24 cellular contexts compared by ENCODE assay signal in the genomic region with DNA sequence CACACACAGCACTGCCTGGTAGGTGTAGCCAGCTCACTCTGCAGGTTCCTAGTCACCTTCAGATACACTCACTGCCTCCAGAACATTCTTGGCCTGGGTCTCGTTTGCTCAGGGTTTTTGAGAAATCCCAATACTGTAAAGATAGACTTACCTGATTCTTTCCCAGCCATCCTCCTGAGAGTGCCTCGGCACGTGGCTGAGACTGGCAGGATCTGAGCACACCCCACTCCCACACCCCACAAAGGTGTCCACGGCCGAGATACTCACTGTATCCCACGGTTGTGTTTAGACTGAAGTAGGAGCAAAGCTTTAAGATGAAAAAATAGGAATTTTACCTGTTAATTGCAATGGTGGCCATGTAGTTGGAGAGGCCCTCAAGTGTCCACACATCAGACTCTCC. TPM values are rescaled to one million over a fixed set of nuclear protein-coding genes. Genes with fewer than 3 reads are reported as not detected.
A peak's percentile ranks its signal among the peaks of the same experiment; 100 is the strongest.
DNase-seq lines count a peak whose midpoint lies in the region; ATAC-seq, FAIRE-seq and TF ChIP-seq lines count a peak whose summit lies in the region.
"Had no signal": no experiment of that assay in that cellular context is flagged by ENCODE, and none has a peak within 500 bp of the region (broad histone marks: within the 10 kb centered on the region; RNA-seq: fewer than 3 reads in every experiment).

No MANE protein-coding gene starts in this region.

- H3K27me3 Mint-ChIP-seq in T-helper 2 cell treated with Interferon-gamma antibody and Interleukin-4, amounts not matched to agents 5 μg/mL and 100 μg/mL, for 36 hours (ENCODE audit: low read depth), result no peaks in the 10 kb centered on the region
- no peaks in the 10 kb centered on the region for H3K27me3 Mint-ChIP-seq in CD4-positive, alpha-beta memory T cell
- no peaks in the 10 kb centered on the region for H3K27me3 Mint-ChIP-seq in stimulated activated naive B cell treated with anti-CD40 and anti-IgM and Interleukin-4, amounts not matched to agents 10 μg/mL and 1 μg/mL and 100 μg/mL, for 72 hours
- H3K27me3 Mint-ChIP-seq: CD8-positive, alpha-beta memory T cell had no signal

- H3K9me3 Mint-ChIP-seq in T-helper 2 cell treated with Interferon-gamma antibody and Interleukin-4, amounts not matched to agents 5 μg/mL and 100 μg/mL, for 36 hours, result no peaks in the 10 kb centered on the region
- H3K9me3 Mint-ChIP-seq in CD4-positive, alpha-beta memory T cell, result no peaks in the 10 kb centered on the region
- no peaks in the 10 kb centered on the region for H3K9me3 Mint-ChIP-seq in stimulated activated naive B cell treated with anti-CD40 and anti-IgM and Interleukin-4, amounts not matched to agents 10 μg/mL and 1 μg/mL and 100 μg/mL, for 72 hours
- H3K9me3 Mint-ChIP-seq: CD8-positive, alpha-beta memory T cell had no signal

- H3K27ac ChIP-seq in CD4-positive, alpha-beta memory T cell (ENCODE audit: low read depth, low read length), result no peak overlapping the region
- no peak overlapping the region for H3K27ac ChIP-seq in kidney (ENCODE audit: low read depth in 2 of 2, low read length in 2 of 2)
- no peak overlapping the region for H3K27ac ChIP-seq in upper lobe of left lung
- H3K27ac ChIP-seq: 22Rv1, A549, C4-2B, GM23248 had no signal

- H3K4me3 ChIP-seq in CD4-positive, alpha-beta memory T cell (ENCODE audit: low read length in 2 of 2), result no peak overlapping the region
- no peak overlapping the region for H3K4me3 ChIP-seq in kidney (ENCODE audit: low read length in 2 of 2)
- H3K4me3 ChIP-seq in upper lobe of left lung, result no peak overlapping the region
- H3K4me3 ChIP-seq: A549, GM12878, GM23248, HAP-1 had no signal

- POLR2A ChIA-PET in CD4-positive, alpha-beta memory T cell (lab: Charles Lee; ENCODE audit: partially characterized antibody), result interaction anchor here (0.8 kb wide), 1 partner anchor 19 kb away, joined by 3 read pairs; no protein-coding TSS in a partner anchor

- WGBS in upper lobe of left lung, 2 donors, result 93 to 95% methylated on average over 6 of the region's 6 CpGs

- no peak overlapping the region for H3K9ac ChIP-seq in kidney (ENCODE audit: low read length in 2 of 2)
- H3K9ac ChIP-seq: GM23248 had no signal

- no peaks in the 10 kb centered on the region for H3K27me3 ChIP-seq in CD4-positive, alpha-beta memory T cell (ENCODE audit: insufficient read depth, low read length)
- no peaks in the 10 kb centered on the region for H3K27me3 ChIP-seq in upper lobe of left lung

- no peak overlapping the region for H3K4me3 Mint-ChIP-seq in T-helper 2 cell treated with Interferon-gamma antibody and Interleukin-4, amounts not matched to agents 5 μg/mL and 100 μg/mL, for 36 hours
- H3K4me3 Mint-ChIP-seq in CD4-positive, alpha-beta memory T cell, result no peak overlapping the region
- H3K4me3 Mint-ChIP-seq in stimulated activated naive B cell treated with anti-CD40 and anti-IgM and Interleukin-4, amounts not matched to agents 10 μg/mL and 1 μg/mL and 100 μg/mL, for 72 hours, result no peak overlapping the region

- CTCF ChIA-PET in CD4-positive, alpha-beta memory T cell (lab: Charles Lee; ENCODE audit: partially characterized antibody), result no interaction called here

- TF ChIP-seq POLR2A in upper lobe of left lung (IDR thresholded peaks at IDR 0.05), result no peak

- TF ChIP-seq CTCF in kidney (IDR thresholded peaks at IDR 0.05; ENCODE audit: borderline replicate concordance, extremely low read depth, insufficient read depth), result no peak
- TF ChIP-seq CTCF in upper lobe of left lung (IDR thresholded peaks at IDR 0.05), result no peak

- H3K9me3 ChIP-seq in CD4-positive, alpha-beta memory T cell (ENCODE audit: control insufficient read depth in 1 of 2, low read length in 2 of 2), result no peaks in the 10 kb centered on the region
- no peaks in the 10 kb centered on the region for H3K9me3 ChIP-seq in kidney (ENCODE audit: control insufficient read depth in 1 of 2, low read length in 2 of 2)
- H3K9me3 ChIP-seq in upper lobe of left lung, result no peaks in the 10 kb centered on the region
- H3K9me3 ChIP-seq: A549, HAP-1 had no signal

- DNase-seq in T-helper 2 cell treated with Interferon-gamma antibody and Interleukin-4, amounts not matched to agents 5 μg/mL and 100 μg/mL, for 36 hours (ENCODE audit: low spot score), result no peak
- DNase-seq in T-helper 2 cell (no peak), kidney (peak; percentile 40), upper lobe of left lung (no peak)
- no peak for DNase-seq in CD4-positive, alpha-beta memory T cell
- DNase-seq in stimulated activated naive B cell treated with anti-CD40 and anti-IgM and Interleukin-4, amounts not matched to agents 10 μg/mL and 1 μg/mL and 100 μg/mL, for 72 hours, result no peak
- DNase-seq in central memory CD4-positive, alpha-beta T cell, result no peak
- DNase-seq: AML-193; CD8-positive, alpha-beta memory T cell; COR-L47; DMS 273 treated with DMSO at 0.1 percent for 48 hours; DND-41; EL; GM23248 had no signal

- intact Hi-C loops in CD4-positive, alpha-beta memory T cell (cut with micrococcal nuclease), result loop anchor here (10.0 kb wide), 2 partner anchors 316 to 396 kb away; a partner anchor contains a TSS
- intact Hi-C loops in kidney (cut with DNase I), result loop anchor here (10.0 kb wide), 1 partner anchor 176 kb away; a partner anchor contains a TSS

- H3K36me3 Mint-ChIP-seq in T-helper 2 cell treated with Interferon-gamma antibody and Interleukin-4, amounts not matched to agents 5 μg/mL and 100 μg/mL, for 36 hours (ENCODE audit: low read depth), result peaks cover 33% of the 10 kb centered on the region
- peaks cover 16 to 26% of the 10 kb centered on the region in 2 donors for H3K36me3 Mint-ChIP-seq in CD4-positive, alpha-beta memory T cell
- H3K36me3 Mint-ChIP-seq in stimulated activated naive B cell treated with anti-CD40 and anti-IgM and Interleukin-4, amounts not matched to agents 10 μg/mL and 1 μg/mL and 100 μg/mL, for 72 hours, result peaks cover 37 to 63% of the 10 kb centered on the region in 2 donors

- no peaks in the 10 kb centered on the region for H3K36me3 ChIP-seq in CD4-positive, alpha-beta memory T cell (ENCODE audit: insufficient read depth, low read length)
- H3K36me3 ChIP-seq in kidney (ENCODE audit: control insufficient read depth in 1 of 2, insufficient read depth in 2 of 2, low read length in 2 of 2) (peaks cover 8 to 16% of the 10 kb centered on the region in 2 donors), upper lobe of left lung (peaks cover 5 to 50% (median 24%) of the 10 kb centered on the region in 4 donors)

- no peak for TF ChIP-seq EP300 in upper lobe of left lung (IDR thresholded peaks at IDR 0.05)

- peaks cover 54% of the 10 kb centered on the region for H3K4me1 ChIP-seq in CD4-positive, alpha-beta memory T cell (ENCODE audit: insufficient read depth, low read length)
- H3K4me1 ChIP-seq in kidney (ENCODE audit: control insufficient read depth in 1 of 2, insufficient read depth in 1 of 2, low read depth in 1 of 2, low read length in 2 of 2) (peaks cover 0 to 7% of the 10 kb centered on the region in 2 donors), upper lobe of left lung (peaks cover 2 to 25% (median 12%) of the 10 kb centered on the region in 4 donors)
- H3K4me1 ChIP-seq: HAP-1 had no signal

- no peak for ATAC-seq in stimulated activated naive B cell treated with anti-CD40 and anti-IgM and Interleukin-4, amounts not matched to agents 10 μg/mL and 1 μg/mL and 100 μg/mL, for 72 hours (replicated peaks)
- ATAC-seq in upper lobe of left lung (ENCODE audit: low FRiP score in 2 of 2) (no peak), GM21528 (IDR thresholded peaks at IDR 0.05; ENCODE audit: low FRiP score, unreplicated experiment) (no peak)
- ATAC-seq: A549, GM12878 had no signal

- H3K27ac Mint-ChIP-seq in T-helper 2 cell treated with Interferon-gamma antibody and Interleukin-4, amounts not matched to agents 5 μg/mL and 100 μg/mL, for 36 hours, result peak overlapping the region; percentile 22
- H3K27ac Mint-ChIP-seq in CD4-positive, alpha-beta memory T cell, result peak overlapping the region in 6 of 7 donors; percentile 22 to 79 (median 48)
- peak overlapping the region; percentile 37 for H3K27ac Mint-ChIP-seq in stimulated activated naive B cell treated with anti-CD40 and anti-IgM and Interleukin-4, amounts not matched to agents 10 μg/mL and 1 μg/mL and 100 μg/mL, for 72 hours

- H3K4me1 Mint-ChIP-seq in T-helper 2 cell treated with Interferon-gamma antibody and Interleukin-4, amounts not matched to agents 5 μg/mL and 100 μg/mL, for 36 hours (ENCODE audit: low read depth), result peaks cover 49% of the 10 kb centered on the region
- H3K4me1 Mint-ChIP-seq in CD4-positive, alpha-beta memory T cell, result peaks cover 45 to 67% (median 54%) of the 10 kb centered on the region in 4 donors
- H3K4me1 Mint-ChIP-seq in stimulated activated naive B cell treated with anti-CD40 and anti-IgM and Interleukin-4, amounts not matched to agents 10 μg/mL and 1 μg/mL and 100 μg/mL, for 72 hours, result peaks cover 6 to 11% of the 10 kb centered on the region in 2 donors

- FAIRE-seq in kidney (lab: Jason Lieb, UNC), result no peak
- FAIRE-seq: A549, GM12878 had no signal

RNA-seq across cellular contexts. Expression of a gene that starts 33.4 kb away (rescaled TPM):
- total RNA-seq in CD4-positive, alpha-beta memory T cell, result 10 to 100 TPM; 27.0 to 30.5 TPM
- polyA plus RNA-seq in CD4-positive, alpha-beta memory T cell, result 10 to 100 TPM; 46.6 to 53.6 TPM
- 32.4 TPM for total RNA-seq in kidney
- 31.6 TPM for polyA plus RNA-seq in kidney (ENCODE audit: insufficient read depth, low read depth, low replicate concordance)
- total RNA-seq in upper lobe of left lung, result 10 to 100 TPM; 26.7 to 62.9 (median 35.1) TPM

RNA-seq across cellular contexts. Expression of a gene that starts 33.5 kb away (rescaled TPM):
- 10 to 100 TPM; 32.4 to 34.1 TPM for total RNA-seq in CD4-positive, alpha-beta memory T cell
- polyA plus RNA-seq in CD4-positive, alpha-beta memory T cell, result 10 to 100 TPM; 22.6 to 26.9 TPM
- total RNA-seq in kidney (15.9 TPM), upper lobe of left lung (10 to 100 TPM; 12.6 to 27.2 (median 20.0) TPM)
- 12.6 TPM for polyA plus RNA-seq in kidney (ENCODE audit: insufficient read depth, low read depth, low replicate concordance)

RNA-seq across cellular contexts. Expression of a gene that starts 46.8 kb away (rescaled TPM):
- total RNA-seq in CD4-positive, alpha-beta memory T cell, result not detected
- polyA plus RNA-seq in CD4-positive, alpha-beta memory T cell, result not detected
- total RNA-seq in kidney, result not detected
- polyA plus RNA-seq in kidney (ENCODE audit: insufficient read depth, low read depth, low replicate concordance), result not detected
- not detected for total RNA-seq in upper lobe of left lung
- total RNA-seq: CD8-positive, alpha-beta memory T cell; G401; GM12878; GM23248; H4; HT-29 had no signal
- polyA plus RNA-seq: A549; BJ; CD8-positive, alpha-beta memory T cell; GM12878; GM23248 had no signal
